In the genomic region with DNA sequence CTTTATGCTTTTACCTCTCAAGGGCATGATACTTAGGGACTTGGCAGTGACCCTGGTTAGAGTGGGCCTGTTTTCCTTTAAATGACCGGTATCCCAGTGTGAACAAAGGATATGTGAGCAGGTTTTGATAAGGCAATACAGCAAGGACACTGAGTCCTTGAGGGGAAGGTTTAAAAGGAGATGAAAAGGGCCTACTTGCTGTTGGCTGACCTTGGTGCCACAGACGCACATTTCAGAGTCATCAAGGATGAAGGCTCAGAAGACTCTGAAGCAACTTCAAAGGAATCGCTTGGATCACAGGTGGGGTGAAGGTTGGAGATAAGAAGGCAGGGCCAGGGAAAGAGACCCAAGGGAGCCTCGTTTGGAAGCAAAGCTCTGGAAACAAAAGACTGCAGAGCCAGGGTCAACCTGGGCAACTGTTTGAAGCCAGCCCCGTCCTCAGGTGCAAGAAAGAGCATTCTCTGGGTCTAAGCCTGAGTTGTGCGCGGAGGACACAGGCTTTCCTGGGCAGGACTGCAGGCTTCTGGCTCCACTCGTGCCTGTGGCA, we compare ENCODE assay signal across 1 cellular context.
A peak's percentile ranks its signal among the peaks of the same experiment; 100 is the strongest.
TF ChIP-seq lines count a peak whose summit lies in the region.

No MANE protein-coding gene starts in this region.

TF ChIP-seq in HepG2, 621 proteins besides CTCF, POLR2A, EP300 and RAD21:
- TF ChIP-seq SMARCE1 (IDR thresholded peaks at IDR 0.05; ENCODE audit: borderline replicate concordance) (no peak), ZNF672 (CRISPR knock-in tag; IDR thresholded peaks at IDR 0.05) (no peak), TAF1 (CRISPR knock-in tag; IDR thresholded peaks at IDR 0.05) (no peak), RXRA (CRISPR knock-in tag; IDR thresholded peaks at IDR 0.05) (peak; percentile 27; the same call in 1 of the 2 replicates), ZNF484 (CRISPR knock-in tag; IDR thresholded peaks at IDR 0.05; ENCODE audit: borderline replicate concordance, low read depth) (no peak), TCF7 (IDR thresholded peaks at IDR 0.05; ENCODE audit: low read depth) (peak; percentile 36; the same call in 1 of the 2 replicates), HIVEP1 (CRISPR knock-in tag; IDR thresholded peaks at IDR 0.05) (no peak), ZKSCAN5 (CRISPR knock-in tag; IDR thresholded peaks at IDR 0.05) (no peak), NR2F6 (IDR thresholded peaks at IDR 0.05) (0 out of 2 replicates have a peak, but pooled peaks have one; percentile 17), NR2F6 (CRISPR knock-in tag; IDR thresholded peaks at IDR 0.05) (no peak), KDM5A (IDR thresholded peaks at IDR 0.05; ENCODE audit: borderline replicate concordance, low read length) (no peak), ZNF510 (CRISPR knock-in tag; IDR thresholded peaks at IDR 0.05; ENCODE audit: low read depth) (no peak), NCOA2 (CRISPR knock-in tag; IDR thresholded peaks at IDR 0.05) (peak; percentile 67; the same call in 1 of the 2 replicates), CREM (IDR thresholded peaks at IDR 0.05) (peak; percentile 11; the same call in 1 of the 2 replicates), CREM (CRISPR knock-in tag; IDR thresholded peaks at IDR 0.05) (no peak)
- TF ChIP-seq, protein P1, sequence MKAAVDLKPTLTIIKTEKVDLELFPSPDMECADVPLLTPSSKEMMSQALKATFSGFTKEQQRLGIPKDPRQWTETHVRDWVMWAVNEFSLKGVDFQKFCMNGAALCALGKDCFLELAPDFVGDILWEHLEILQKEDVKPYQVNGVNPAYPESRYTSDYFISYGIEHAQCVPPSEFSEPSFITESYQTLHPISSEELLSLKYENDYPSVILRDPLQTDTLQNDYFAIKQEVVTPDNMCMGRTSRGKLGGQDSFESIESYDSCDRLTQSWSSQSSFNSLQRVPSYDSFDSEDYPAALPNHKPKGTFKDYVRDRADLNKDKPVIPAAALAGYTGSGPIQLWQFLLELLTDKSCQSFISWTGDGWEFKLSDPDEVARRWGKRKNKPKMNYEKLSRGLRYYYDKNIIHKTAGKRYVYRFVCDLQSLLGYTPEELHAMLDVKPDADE (CRISPR knock-in tag; IDR thresholded peaks at IDR 0.05): no peak
- TF ChIP-seq, protein P2, sequence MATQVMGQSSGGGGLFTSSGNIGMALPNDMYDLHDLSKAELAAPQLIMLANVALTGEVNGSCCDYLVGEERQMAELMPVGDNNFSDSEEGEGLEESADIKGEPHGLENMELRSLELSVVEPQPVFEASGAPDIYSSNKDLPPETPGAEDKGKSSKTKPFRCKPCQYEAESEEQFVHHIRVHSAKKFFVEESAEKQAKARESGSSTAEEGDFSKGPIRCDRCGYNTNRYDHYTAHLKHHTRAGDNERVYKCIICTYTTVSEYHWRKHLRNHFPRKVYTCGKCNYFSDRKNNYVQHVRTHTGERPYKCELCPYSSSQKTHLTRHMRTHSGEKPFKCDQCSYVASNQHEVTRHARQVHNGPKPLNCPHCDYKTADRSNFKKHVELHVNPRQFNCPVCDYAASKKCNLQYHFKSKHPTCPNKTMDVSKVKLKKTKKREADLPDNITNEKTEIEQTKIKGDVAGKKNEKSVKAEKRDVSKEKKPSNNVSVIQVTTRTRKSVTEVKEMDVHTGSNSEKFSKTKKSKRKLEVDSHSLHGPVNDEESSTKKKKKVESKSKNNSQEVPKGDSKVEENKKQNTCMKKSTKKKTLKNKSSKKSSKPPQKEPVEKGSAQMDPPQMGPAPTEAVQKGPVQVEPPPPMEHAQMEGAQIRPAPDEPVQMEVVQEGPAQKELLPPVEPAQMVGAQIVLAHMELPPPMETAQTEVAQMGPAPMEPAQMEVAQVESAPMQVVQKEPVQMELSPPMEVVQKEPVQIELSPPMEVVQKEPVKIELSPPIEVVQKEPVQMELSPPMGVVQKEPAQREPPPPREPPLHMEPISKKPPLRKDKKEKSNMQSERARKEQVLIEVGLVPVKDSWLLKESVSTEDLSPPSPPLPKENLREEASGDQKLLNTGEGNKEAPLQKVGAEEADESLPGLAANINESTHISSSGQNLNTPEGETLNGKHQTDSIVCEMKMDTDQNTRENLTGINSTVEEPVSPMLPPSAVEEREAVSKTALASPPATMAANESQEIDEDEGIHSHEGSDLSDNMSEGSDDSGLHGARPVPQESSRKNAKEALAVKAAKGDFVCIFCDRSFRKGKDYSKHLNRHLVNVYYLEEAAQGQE (IDR thresholded peaks at IDR 0.05; ENCODE audit: borderline replicate concordance in 1 of 2, low read depth in 1 of 2, low read length in 2 of 2): no peak
- TF ChIP-seq, protein P3, sequence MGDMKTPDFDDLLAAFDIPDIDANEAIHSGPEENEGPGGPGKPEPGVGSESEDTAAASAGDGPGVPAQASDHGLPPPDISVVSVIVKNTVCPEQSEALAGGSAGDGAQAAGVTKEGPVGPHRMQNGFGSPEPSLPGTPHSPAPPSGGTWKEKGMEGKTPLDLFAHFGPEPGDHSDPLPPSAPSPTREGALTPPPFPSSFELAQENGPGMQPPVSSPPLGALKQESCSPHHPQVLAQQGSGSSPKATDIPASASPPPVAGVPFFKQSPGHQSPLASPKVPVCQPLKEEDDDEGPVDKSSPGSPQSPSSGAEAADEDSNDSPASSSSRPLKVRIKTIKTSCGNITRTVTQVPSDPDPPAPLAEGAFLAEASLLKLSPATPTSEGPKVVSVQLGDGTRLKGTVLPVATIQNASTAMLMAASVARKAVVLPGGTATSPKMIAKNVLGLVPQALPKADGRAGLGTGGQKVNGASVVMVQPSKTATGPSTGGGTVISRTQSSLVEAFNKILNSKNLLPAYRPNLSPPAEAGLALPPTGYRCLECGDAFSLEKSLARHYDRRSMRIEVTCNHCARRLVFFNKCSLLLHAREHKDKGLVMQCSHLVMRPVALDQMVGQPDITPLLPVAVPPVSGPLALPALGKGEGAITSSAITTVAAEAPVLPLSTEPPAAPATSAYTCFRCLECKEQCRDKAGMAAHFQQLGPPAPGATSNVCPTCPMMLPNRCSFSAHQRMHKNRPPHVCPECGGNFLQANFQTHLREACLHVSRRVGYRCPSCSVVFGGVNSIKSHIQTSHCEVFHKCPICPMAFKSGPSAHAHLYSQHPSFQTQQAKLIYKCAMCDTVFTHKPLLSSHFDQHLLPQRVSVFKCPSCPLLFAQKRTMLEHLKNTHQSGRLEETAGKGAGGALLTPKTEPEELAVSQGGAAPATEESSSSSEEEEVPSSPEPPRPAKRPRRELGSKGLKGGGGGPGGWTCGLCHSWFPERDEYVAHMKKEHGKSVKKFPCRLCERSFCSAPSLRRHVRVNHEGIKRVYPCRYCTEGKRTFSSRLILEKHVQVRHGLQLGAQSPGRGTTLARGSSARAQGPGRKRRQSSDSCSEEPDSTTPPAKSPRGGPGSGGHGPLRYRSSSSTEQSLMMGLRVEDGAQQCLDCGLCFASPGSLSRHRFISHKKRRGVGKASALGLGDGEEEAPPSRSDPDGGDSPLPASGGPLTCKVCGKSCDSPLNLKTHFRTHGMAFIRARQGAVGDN (CRISPR knock-in tag; IDR thresholded peaks at IDR 0.05): no peak
- TF ChIP-seq, protein P4, sequence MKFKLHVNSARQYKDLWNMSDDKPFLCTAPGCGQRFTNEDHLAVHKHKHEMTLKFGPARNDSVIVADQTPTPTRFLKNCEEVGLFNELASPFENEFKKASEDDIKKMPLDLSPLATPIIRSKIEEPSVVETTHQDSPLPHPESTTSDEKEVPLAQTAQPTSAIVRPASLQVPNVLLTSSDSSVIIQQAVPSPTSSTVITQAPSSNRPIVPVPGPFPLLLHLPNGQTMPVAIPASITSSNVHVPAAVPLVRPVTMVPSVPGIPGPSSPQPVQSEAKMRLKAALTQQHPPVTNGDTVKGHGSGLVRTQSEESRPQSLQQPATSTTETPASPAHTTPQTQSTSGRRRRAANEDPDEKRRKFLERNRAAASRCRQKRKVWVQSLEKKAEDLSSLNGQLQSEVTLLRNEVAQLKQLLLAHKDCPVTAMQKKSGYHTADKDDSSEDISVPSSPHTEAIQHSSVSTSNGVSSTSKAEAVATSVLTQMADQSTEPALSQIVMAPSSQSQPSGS (CRISPR knock-in tag; IDR thresholded peaks at IDR 0.05): no peak
- TF ChIP-seq, protein P5, sequence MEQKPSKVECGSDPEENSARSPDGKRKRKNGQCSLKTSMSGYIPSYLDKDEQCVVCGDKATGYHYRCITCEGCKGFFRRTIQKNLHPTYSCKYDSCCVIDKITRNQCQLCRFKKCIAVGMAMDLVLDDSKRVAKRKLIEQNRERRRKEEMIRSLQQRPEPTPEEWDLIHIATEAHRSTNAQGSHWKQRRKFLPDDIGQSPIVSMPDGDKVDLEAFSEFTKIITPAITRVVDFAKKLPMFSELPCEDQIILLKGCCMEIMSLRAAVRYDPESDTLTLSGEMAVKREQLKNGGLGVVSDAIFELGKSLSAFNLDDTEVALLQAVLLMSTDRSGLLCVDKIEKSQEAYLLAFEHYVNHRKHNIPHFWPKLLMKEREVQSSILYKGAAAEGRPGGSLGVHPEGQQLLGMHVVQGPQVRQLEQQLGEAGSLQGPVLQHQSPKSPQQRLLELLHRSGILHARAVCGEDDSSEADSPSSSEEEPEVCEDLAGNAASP (CRISPR knock-in tag; IDR thresholded peaks at IDR 0.05; ENCODE audit: borderline replicate concordance): peak; percentile 34; the same call in 1 of the 2 replicates
- TF ChIP-seq, protein P6, sequence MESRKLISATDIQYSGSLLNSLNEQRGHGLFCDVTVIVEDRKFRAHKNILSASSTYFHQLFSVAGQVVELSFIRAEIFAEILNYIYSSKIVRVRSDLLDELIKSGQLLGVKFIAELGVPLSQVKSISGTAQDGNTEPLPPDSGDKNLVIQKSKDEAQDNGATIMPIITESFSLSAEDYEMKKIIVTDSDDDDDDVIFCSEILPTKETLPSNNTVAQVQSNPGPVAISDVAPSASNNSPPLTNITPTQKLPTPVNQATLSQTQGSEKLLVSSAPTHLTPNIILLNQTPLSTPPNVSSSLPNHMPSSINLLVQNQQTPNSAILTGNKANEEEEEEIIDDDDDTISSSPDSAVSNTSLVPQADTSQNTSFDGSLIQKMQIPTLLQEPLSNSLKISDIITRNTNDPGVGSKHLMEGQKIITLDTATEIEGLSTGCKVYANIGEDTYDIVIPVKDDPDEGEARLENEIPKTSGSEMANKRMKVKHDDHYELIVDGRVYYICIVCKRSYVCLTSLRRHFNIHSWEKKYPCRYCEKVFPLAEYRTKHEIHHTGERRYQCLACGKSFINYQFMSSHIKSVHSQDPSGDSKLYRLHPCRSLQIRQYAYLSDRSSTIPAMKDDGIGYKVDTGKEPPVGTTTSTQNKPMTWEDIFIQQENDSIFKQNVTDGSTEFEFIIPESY (CRISPR knock-in tag; IDR thresholded peaks at IDR 0.05): no peak
